Comparison of ENCODE assay signal across 8 cellular contexts in genomic region chr22:41367039-41367679, GRCh38. TPM values are rescaled to one million over a fixed set of nuclear protein-coding genes. Genes with fewer than 3 reads are reported as not detected.
DNase-seq lines count a peak whose midpoint lies in the region; ATAC-seq and TF ChIP-seq lines count a peak whose summit lies in the region.

No MANE protein-coding gene starts in this region.

- DNase-seq in COLO668 (lab: John Stamatoyannopoulos, UW; ENCODE audit: unreplicated experiment) (peak; percentile 98), LHCN-M2 (ENCODE audit: low read depth) (peak; percentile 91), cerebellar nuclear complex (lab: John Stamatoyannopoulos, UW) (peak; percentile 87 to 96), kidney epithelial cell (ENCODE audit: low read depth) (peak; percentile 80), smooth muscle cell (lab: John Stamatoyannopoulos, UW; ENCODE audit: unreplicated experiment) (peak; percentile 25), 8988T (no peak)

- no peaks in the 10 kb centered on the region for H4K20me1 ChIP-seq in smooth muscle cell (ENCODE audit: low read depth)

- H3K36me3 ChIP-seq in kidney epithelial cell (ENCODE audit: control insufficient read depth, insufficient read depth, low read length), result no peaks in the 10 kb centered on the region
- H3K36me3 ChIP-seq in smooth muscle cell (ENCODE audit: low read depth), result no peaks in the 10 kb centered on the region

- no peak overlapping the region for H2AFZ ChIP-seq in smooth muscle cell (ENCODE audit: low read depth)

- 73% methylated on average over 21 of the region's 21 CpGs for WGBS in smooth muscle cell (ENCODE audit: low lambda C conversion rate)

- no peaks in the 10 kb centered on the region for H3K79me2 ChIP-seq in smooth muscle cell (ENCODE audit: low read depth)

- no peaks in the 10 kb centered on the region for H3K9me3 ChIP-seq in smooth muscle cell (replicated peaks; ENCODE audit: low read depth)

- H3K4me2 ChIP-seq in smooth muscle cell, result no peak overlapping the region

- H3K4me3 ChIP-seq in kidney epithelial cell (ENCODE audit: low read depth, low read length) (no peak overlapping the region), smooth muscle cell (no peak overlapping the region)

- no peak overlapping the region for H3K9ac ChIP-seq in smooth muscle cell (ENCODE audit: low read depth)

- ATAC-seq in HG02763 (IDR thresholded peaks at IDR 0.05; ENCODE audit: unreplicated experiment), result no peak

- peak; percentile 46 for TF ChIP-seq CTCF in kidney epithelial cell (IDR thresholded peaks at IDR 0.05; ENCODE audit: insufficient read depth, low read length, poor library complexity, severe bottlenecking)
- TF ChIP-seq CTCF in smooth muscle cell (IDR thresholded peaks at IDR 0.05; ENCODE audit: borderline replicate concordance, insufficient read depth, poor library complexity, severe bottlenecking), result no peak

- no peaks in the 10 kb centered on the region for H3F3A ChIP-seq in smooth muscle cell (ENCODE audit: low read depth)

- H3K27me3 ChIP-seq in kidney epithelial cell (ENCODE audit: control insufficient read depth, insufficient read depth, low read length) (peaks cover 3% of the 10 kb centered on the region), smooth muscle cell (ENCODE audit: low read depth) (no peaks in the 10 kb centered on the region)

- peaks cover 12% of the 10 kb centered on the region for H3K4me1 ChIP-seq in smooth muscle cell (ENCODE audit: low read depth)

- no peak overlapping the region for H3K27ac ChIP-seq in smooth muscle cell (ENCODE audit: low read depth)

TF ChIP-seq in PFSK-1, 5 proteins besides CTCF, POLR2A, EP300 and RAD21:
- peak; percentile 42; the same call in 1 of the 2 replicates for TF ChIP-seq POLR2AphosphoS5 (IDR thresholded peaks at IDR 0.05; ENCODE audit: low read depth, low read length)
- no peak for TF ChIP-seq FOXP2 (optimal IDR thresholded peaks at IDR 0.05; ENCODE audit: borderline replicate concordance, extremely low read depth, extremely low read length, insufficient read depth)
- TF ChIP-seq, protein P1, sequence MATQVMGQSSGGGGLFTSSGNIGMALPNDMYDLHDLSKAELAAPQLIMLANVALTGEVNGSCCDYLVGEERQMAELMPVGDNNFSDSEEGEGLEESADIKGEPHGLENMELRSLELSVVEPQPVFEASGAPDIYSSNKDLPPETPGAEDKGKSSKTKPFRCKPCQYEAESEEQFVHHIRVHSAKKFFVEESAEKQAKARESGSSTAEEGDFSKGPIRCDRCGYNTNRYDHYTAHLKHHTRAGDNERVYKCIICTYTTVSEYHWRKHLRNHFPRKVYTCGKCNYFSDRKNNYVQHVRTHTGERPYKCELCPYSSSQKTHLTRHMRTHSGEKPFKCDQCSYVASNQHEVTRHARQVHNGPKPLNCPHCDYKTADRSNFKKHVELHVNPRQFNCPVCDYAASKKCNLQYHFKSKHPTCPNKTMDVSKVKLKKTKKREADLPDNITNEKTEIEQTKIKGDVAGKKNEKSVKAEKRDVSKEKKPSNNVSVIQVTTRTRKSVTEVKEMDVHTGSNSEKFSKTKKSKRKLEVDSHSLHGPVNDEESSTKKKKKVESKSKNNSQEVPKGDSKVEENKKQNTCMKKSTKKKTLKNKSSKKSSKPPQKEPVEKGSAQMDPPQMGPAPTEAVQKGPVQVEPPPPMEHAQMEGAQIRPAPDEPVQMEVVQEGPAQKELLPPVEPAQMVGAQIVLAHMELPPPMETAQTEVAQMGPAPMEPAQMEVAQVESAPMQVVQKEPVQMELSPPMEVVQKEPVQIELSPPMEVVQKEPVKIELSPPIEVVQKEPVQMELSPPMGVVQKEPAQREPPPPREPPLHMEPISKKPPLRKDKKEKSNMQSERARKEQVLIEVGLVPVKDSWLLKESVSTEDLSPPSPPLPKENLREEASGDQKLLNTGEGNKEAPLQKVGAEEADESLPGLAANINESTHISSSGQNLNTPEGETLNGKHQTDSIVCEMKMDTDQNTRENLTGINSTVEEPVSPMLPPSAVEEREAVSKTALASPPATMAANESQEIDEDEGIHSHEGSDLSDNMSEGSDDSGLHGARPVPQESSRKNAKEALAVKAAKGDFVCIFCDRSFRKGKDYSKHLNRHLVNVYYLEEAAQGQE (IDR thresholded peaks at IDR 0.05; ENCODE audit: insufficient read depth in 1 of 2, low read depth in 2 of 2, low read length in 2 of 2), result peak in 1 of 2 experiments; percentile 34; a peak in 1 of 4 replicates
- TF ChIP-seq SIN3A (IDR thresholded peaks at IDR 0.05; ENCODE audit: borderline replicate concordance, insufficient read depth, low read length), result peak; percentile 76; the same call in 1 of the 2 replicates
- no peak for TF ChIP-seq TAF1 (IDR thresholded peaks at IDR 0.05; ENCODE audit: borderline replicate concordance, insufficient read depth, low read length)

RNA-seq across cellular contexts. Expression of gene TEF, which starts 14.6 kb away (rescaled TPM):
- 1.8 and 3.3 TPM in 2 replicates for total RNA-seq in LHCN-M2 (2014; rRNA removed)
- polyA plus RNA-seq in LHCN-M2 (2012), result 2.6 TPM
- polyA plus RNA-seq in PFSK-1 (2012; ENCODE audit: insufficient read length, low read depth), result 3.6 TPM
- total RNA-seq in kidney epithelial cell, result 4.0 and 4.1 TPM in 2 replicates
- total RNA-seq in smooth muscle cell, result 6.4 and 7.7 TPM in 2 replicates
- 7.6 and 9.0 TPM in 2 replicates for polyA plus RNA-seq in smooth muscle cell
